In the genomic region with DNA sequence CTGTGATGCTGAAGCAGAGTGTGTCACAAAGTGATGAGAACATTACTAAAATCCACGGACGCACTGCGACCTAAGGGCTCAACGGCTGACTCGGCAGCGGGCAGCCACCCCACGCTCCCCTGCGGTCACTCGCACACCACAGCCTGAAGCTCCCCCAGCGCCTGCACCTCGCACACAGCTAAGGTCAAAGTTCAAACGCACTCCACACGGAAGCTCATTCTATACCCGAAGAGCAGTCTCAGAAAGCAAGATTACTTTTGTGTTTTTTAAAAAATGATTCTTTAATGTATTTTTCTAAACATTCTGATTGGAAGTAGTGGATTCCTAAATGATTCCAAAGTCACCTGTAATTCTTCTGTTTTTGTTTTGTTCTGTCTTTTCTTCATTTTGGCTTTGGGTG, we compare ENCODE assay signal across 22 cellular contexts.
"Had no signal": no experiment of that assay in that cellular context is flagged by ENCODE, and none has a peak within 500 bp of the region (broad histone marks: within the 10 kb centered on the region; RNA-seq: fewer than 3 reads in every experiment).

No MANE protein-coding gene starts in this region.

- ATAC-seq: activated CD4-positive, CD25-positive, alpha-beta regulatory T cell treated with anti-CD3 and anti-CD28 coated beads, Interleukin-2, amount 50 U/mL, for 24 hours; activated CD8-positive, alpha-beta T cell treated with anti-CD3 and anti-CD28 coated beads, Interleukin-2, amount 10 ng/mL, durations not matched to agents 7 days and 5 days; esophagus mucosa; gastrocnemius medialis; left ventricle myocardium superior; natural killer cell treated with Interleukin-12 subunit alpha and Interleukin-12 subunit beta and Interleukin-15 and Interleukin-18, amount 100 ng/mL, for 72 hours had no signal

- H3K9me3 ChIP-seq: gastrocnemius medialis, right atrium auricular region, tibial artery had no signal

- H3K27ac ChIP-seq: brain microvascular endothelial cell, gastrocnemius medialis, right atrium auricular region, tibial artery had no signal

- H3K27me3 ChIP-seq: brain microvascular endothelial cell, gastrocnemius medialis, right atrium auricular region, tibial artery had no signal

- H3K4me1 ChIP-seq: gastrocnemius medialis, right atrium auricular region had no signal

- H3K4me3 ChIP-seq: gastrocnemius medialis, right atrium auricular region, tibial artery had no signal

- DNase-seq: activated CD4-positive, alpha-beta T cell treated with anti-CD3 and anti-CD28 coated beads, Interleukin-2, amount 10 ng/mL, durations not matched to agents 7 days and 5 days; activated CD8-positive, alpha-beta T cell treated with anti-CD3 and anti-CD28 coated beads, Interleukin-2, amount 10 ng/mL, durations not matched to agents 7 days and 5 days; activated gamma-delta T cell; activated naive CD4-positive, alpha-beta T cell treated with anti-CD3 and anti-CD28 coated beads, Interleukin-2, amount 50 U/mL, for 16 hours; anterior cingulate cortex; brain microvascular endothelial cell; caudate nucleus; dermis blood vessel endothelial cell; effector memory CD4-positive, alpha-beta T cell; gastrocnemius medialis; hippocampal formation; left ventricle myocardium superior; midbrain; stimulated activated CD4-positive, alpha-beta T cell treated with anti-CD3 and anti-CD28 coated beads, Interleukin-1b, Interleukin-23, amount 100 ng/mL, for 48 hours; substantia nigra; SW 1271; tibial artery had no signal

- FAIRE-seq: endothelial cell of umbilical vein had no signal
